Comparison of ENCODE assay signal across 8 cellular contexts in the genomic region with DNA sequence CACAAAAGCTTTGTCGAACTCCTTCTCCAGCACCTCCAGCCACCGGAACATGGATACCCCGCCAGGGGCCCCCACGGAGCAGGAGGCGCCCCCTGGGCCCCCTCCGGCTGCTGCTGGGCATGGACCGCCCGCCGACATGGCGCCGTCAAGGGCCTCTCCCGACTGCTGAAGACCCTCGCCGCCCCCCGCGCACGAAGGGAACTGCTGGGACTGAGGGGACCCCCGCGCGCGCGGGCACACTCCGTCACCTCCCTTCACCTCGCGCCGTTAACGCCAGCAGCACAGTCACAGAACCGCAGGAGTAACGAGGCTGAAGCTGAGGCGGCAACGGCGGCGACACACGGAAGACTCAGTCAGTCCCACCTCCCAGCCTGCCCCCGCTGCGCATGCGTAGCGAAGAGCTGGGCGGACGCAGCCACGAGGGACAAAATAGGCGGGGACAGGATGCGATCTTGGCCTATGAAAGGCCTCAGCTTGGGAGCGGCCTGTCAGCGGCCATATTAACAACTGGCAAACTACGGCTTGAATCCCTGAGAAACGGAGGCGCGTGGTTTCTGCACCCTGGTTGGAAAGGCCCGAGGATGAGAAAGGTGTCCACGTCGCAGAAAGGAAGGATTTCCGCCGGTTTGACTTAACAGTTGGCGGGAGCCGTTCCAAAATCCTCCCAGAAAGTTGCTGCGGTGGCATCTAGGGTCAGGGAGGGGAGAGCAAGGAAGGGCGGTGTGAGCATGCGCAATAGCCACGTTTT. TPM values are rescaled to one million over a fixed set of nuclear protein-coding genes. Genes with fewer than 3 reads are reported as not detected.
A peak's percentile ranks its signal among the peaks of the same experiment; 100 is the strongest.
DNase-seq lines count a peak whose midpoint lies in the region; TF ChIP-seq lines count a peak whose summit lies in the region.

A gene (minus strand): TSS at position 361 of the 748 bp plus-strand sequence. CDS start 223 bp downstream, at position 138.

- WGBS in suprapubic skin = under 1% methylated on average over 33 of the region's 60 CpGs

- peak within 1 kb of the TSS; percentile 87 for H3K9ac ChIP-seq in SK-N-MC (ENCODE audit: insufficient read length)

- TF ChIP-seq POLR2A in NB4 (IDR thresholded peaks at IDR 0.05; ENCODE audit: extremely low read depth, insufficient read length) (peak; percentile 95), suprapubic skin (IDR thresholded peaks at IDR 0.05) (peak in 1 of 2 donors; percentile 75)

- no peak for TF ChIP-seq EP300 in suprapubic skin (IDR thresholded peaks at IDR 0.05)

- H3K27me3 Mint-ChIP-seq in HFFc6 (ENCODE audit: insufficient read depth) = no peaks in the 10 kb centered on the region

- DNase-seq in GM06990 (ENCODE audit: extremely low read depth, insufficient read length) (peak; percentile 94), HFFc6 (peak; percentile 98), NB4 (ENCODE audit: low read depth) (peak; percentile 99), SK-N-MC (ENCODE audit: low read depth, low spot score) (peak; percentile 89), globus pallidus (ENCODE audit: low spot score) (peak; percentile 98), nucleus accumbens (lab: John Stamatoyannopoulos, UW) (peak; percentile 74 to 99 (median 95)), suprapubic skin (ENCODE audit: low spot score in 2 of 2) (peak; percentile 97 to 98)
- peak; percentile 95 for DNase-seq in activated naive CD4-positive, alpha-beta T cell treated with anti-CD3 and anti-CD28 coated beads, Interleukin-2, amount 50 U/mL, for 16 hours

- TF ChIP-seq CTCF in GM06990 (IDR thresholded peaks at IDR 0.05; ENCODE audit: insufficient read depth, low read length, poor library complexity, severe bottlenecking) (peak; percentile 29), HFFc6 (IDR thresholded peaks at IDR 0.05) (peak; percentile 64), NB4 (IDR thresholded peaks at IDR 0.05; ENCODE audit: low read depth, low read length) (peak; percentile 13), suprapubic skin (IDR thresholded peaks at IDR 0.05) (no peak)

- peaks cover 4% of the 10 kb centered on the region; the same call in 1 of the 2 replicates for H3K9me3 Mint-ChIP-seq in HFFc6

- H3K4me3 ChIP-seq in GM06990 (replicated peaks; ENCODE audit: low read depth, low read length) = peak within 1 kb of the TSS; percentile 82
- H3K4me3 ChIP-seq in NB4 (ENCODE audit: low read depth, low read length) = peak within 1 kb of the TSS; percentile 96
- H3K4me3 ChIP-seq in SK-N-MC = peak within 1 kb of the TSS; percentile 83
- H3K4me3 ChIP-seq in suprapubic skin = peak within 1 kb of the TSS; percentile 98

- peaks cover 29% of the 10 kb centered on the region for H3K4me1 Mint-ChIP-seq in HFFc6 (ENCODE audit: low read depth)

- H3K4me3 Mint-ChIP-seq in HFFc6 = peak within 1 kb of the TSS; percentile 99

- H3K27me3 ChIP-seq in GM06990 (replicated peaks; ENCODE audit: control insufficient read depth, insufficient read depth, low read length) (no peaks in the 10 kb centered on the region), suprapubic skin (no peaks in the 10 kb centered on the region)

- H3K4me1 ChIP-seq in suprapubic skin = peaks cover 37% of the 10 kb centered on the region

- peak within 1 kb of the TSS; percentile 99 for H3K27ac Mint-ChIP-seq in HFFc6

- peaks cover 8% of the 10 kb centered on the region; the same call in 1 of the 2 replicates for H3K9me3 ChIP-seq in SK-N-MC (ENCODE audit: low read depth, low read length)
- no peaks in the 10 kb centered on the region for H3K9me3 ChIP-seq in suprapubic skin

- peaks cover 43% of the 10 kb centered on the region for H3K36me3 Mint-ChIP-seq in HFFc6 (ENCODE audit: low read depth)

- H3K27ac ChIP-seq in SK-N-MC = peak within 1 kb of the TSS; percentile 94
- peak within 1 kb of the TSS; percentile 93 for H3K27ac ChIP-seq in suprapubic skin

- peaks cover 1% of the 10 kb centered on the region; the same call in 1 of the 2 replicates for H3K36me3 ChIP-seq in GM06990 (ENCODE audit: control insufficient read depth, insufficient read depth, low read length)
- H3K36me3 ChIP-seq in SK-N-MC (ENCODE audit: insufficient read depth, low read length) = peaks cover 27% of the 10 kb centered on the region
- H3K36me3 ChIP-seq in suprapubic skin = no peaks in the 10 kb centered on the region

RNA-seq across cellular contexts. Expression of the gene that starts here (rescaled TPM):
- total RNA-seq in HFFc6 (2021; fragmentation: NEBNext Ultra II Directional; extraction: Animal tissue kit (Norgen Biotek cat#: 25700)) = 10 to 100 TPM; 40.5 to 51.8 (median 45.4) TPM
- 10 to 100 TPM; 15.5 to 21.9 (median 20.0) TPM for total RNA-seq in suprapubic skin

Comparison
In these comparisons a context has a peak if more than half of its experiments do, and no peak if none do; other contexts are left out.
1. Peak in every context shown above with its lines: DNase-seq, H3K4me3 ChIP-seq and H3K27ac ChIP-seq.
2. CTCF ChIP-seq: peak in GM06990 (single experiment), HFFc6 (single experiment) and NB4 (single experiment); none in suprapubic skin (0 of 2).